In the genomic region with DNA sequence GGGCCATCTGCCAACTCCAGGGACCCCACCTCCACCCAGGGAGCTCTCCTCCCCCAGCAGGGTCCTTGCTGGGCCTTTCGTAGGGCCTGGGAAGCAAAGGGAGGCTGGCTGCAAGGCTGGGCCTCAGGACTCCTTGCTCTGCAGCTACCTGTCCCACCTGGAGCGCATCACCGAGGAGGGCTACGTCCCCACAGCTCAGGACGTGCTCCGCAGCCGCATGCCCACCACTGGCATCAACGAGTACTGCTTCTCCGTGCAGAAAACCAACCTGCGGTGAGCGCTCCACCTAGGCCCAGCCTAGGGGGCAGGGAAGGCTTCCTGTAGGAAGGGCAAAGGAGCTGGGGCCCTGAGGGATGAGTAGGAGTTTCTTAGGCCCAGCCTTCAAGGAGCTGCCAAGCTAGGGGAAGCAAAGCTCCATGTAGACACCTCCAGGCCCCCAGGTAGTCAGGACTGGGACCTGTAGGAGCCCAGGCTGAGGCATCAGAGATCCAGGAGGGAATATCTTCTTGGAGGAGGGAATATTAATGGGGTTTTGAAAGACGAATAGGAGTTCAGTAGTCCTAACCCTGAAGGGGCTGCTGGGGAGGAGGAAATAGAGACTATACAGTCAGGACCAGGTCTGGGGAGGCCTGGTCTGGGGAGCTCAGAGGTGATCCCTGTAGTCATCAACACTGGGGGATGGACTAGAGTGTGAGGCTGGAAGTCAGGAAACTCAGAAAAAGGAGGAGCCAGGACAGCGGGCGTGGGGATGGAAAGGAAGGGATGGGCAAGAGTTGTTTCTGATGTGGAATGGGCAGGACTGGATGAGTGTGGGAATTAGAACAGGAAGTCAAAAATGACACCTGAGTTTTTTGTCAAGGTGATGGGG, we compare ENCODE assay signal across 1 cellular context.
TF ChIP-seq lines count a peak whose summit lies in the region.

No MANE protein-coding gene starts in this region.

TF ChIP-seq in SK-N-SH, 30 proteins besides CTCF, POLR2A, EP300 and RAD21 (continued from another document):
- no peak for TF ChIP-seq TAF1 (IDR thresholded peaks at IDR 0.05; ENCODE audit: borderline replicate concordance, low read depth, low read length)
- TF ChIP-seq MXI1 (IDR thresholded peaks at IDR 0.05; ENCODE audit: low read depth, low read length), result no peak
- no peak for TF ChIP-seq NFIC (IDR thresholded peaks at IDR 0.05; ENCODE audit: borderline replicate concordance)
- no peak for TF ChIP-seq GABPA (IDR thresholded peaks at IDR 0.05; ENCODE audit: low read depth)
- no peak for TF ChIP-seq TEAD4 (IDR thresholded peaks at IDR 0.05; ENCODE audit: borderline replicate concordance, insufficient read depth)
- no peak for TF ChIP-seq CHD2 (IDR thresholded peaks at IDR 0.05; ENCODE audit: low read length, partially characterized antibody)
- TF ChIP-seq RXRA (IDR thresholded peaks at IDR 0.05; ENCODE audit: borderline replicate concordance, low read depth), result no peak
- TF ChIP-seq, protein P1, sequence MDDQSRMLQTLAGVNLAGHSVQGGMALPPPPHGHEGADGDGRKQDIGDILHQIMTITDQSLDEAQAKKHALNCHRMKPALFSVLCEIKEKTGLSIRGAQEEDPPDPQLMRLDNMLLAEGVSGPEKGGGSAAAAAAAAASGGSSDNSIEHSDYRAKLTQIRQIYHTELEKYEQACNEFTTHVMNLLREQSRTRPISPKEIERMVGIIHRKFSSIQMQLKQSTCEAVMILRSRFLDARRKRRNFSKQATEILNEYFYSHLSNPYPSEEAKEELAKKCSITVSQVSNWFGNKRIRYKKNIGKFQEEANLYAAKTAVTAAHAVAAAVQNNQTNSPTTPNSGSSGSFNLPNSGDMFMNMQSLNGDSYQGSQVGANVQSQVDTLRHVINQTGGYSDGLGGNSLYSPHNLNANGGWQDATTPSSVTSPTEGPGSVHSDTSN (IDR thresholded peaks at IDR 0.05), result no peak
- no peak for TF ChIP-seq SMC3 (IDR thresholded peaks at IDR 0.05; ENCODE audit: low read depth, low read length)
- no peak for TF ChIP-seq YY1 (IDR thresholded peaks at IDR 0.05; ENCODE audit: low read depth)
